ENCODE assay signal across 2 cellular contexts in the genomic region with DNA sequence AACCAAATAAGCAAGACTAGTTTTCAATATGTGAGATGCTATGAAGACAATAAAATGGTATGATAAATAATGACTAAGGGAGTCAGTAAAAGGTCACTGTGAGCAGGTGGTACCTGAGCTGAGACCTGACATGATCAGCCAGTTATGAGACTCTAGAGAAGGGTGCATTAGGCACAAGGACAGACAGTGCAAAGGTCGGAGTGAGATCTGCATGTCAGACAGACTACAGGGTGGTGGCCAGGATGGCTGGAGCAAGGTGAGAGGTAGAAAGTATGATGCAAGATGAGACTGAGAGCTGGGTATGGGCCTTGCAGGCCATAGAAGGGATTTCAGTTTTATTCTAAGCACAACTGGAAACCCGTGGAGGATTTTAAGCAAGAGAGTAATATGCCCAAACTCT.
TF ChIP-seq lines count a peak whose summit lies in the region.
"Not testable (repeated sequence)": the region's sequence is repeated elsewhere in the genome, so short reads cannot be mapped to it uniquely, and the experiment has no call there.

No MANE protein-coding gene starts in this region.

TF ChIP-seq in WTC11, 78 proteins besides CTCF, POLR2A, EP300 and RAD21:
- peak; percentile 93 for TF ChIP-seq GABPB1 (CRISPR knock-in tag; IDR thresholded peaks at IDR 0.05)

TF ChIP-seq in HepG2, 621 proteins besides CTCF, POLR2A, EP300 and RAD21 (continues in another document):
- TF ChIP-seq ARID5B (CRISPR knock-in tag; IDR thresholded peaks at IDR 0.05) (peak; percentile 76), ZNF460 (CRISPR knock-in tag; IDR thresholded peaks at IDR 0.05; ENCODE audit: borderline replicate concordance) (peak; percentile 39; the same call in 1 of the 2 replicates), ZNF644 (CRISPR knock-in tag; IDR thresholded peaks at IDR 0.05; ENCODE audit: low read depth) (peak; percentile 91), CEBPB (IDR thresholded peaks at IDR 0.05; ENCODE audit: borderline replicate concordance, low read depth, low read length) (peak; percentile 87), GATAD2A (CRISPR knock-in tag; IDR thresholded peaks at IDR 0.05) (peak; percentile 77), RXRB (CRISPR knock-in tag; IDR thresholded peaks at IDR 0.05; ENCODE audit: borderline replicate concordance) (peak; percentile 63), NR2F6 (CRISPR knock-in tag; IDR thresholded peaks at IDR 0.05) (0 out of 2 replicates have a peak, but pooled peaks have one; percentile 30), TBX2 (CRISPR knock-in tag; IDR thresholded peaks at IDR 0.05; ENCODE audit: borderline replicate concordance) (0 out of 2 replicates have a peak, but pooled peaks have one; percentile 22), MLX (CRISPR knock-in tag; IDR thresholded peaks at IDR 0.05) (peak; percentile 57; the same call in 1 of the 2 replicates), HDAC1 (CRISPR knock-in tag; IDR thresholded peaks at IDR 0.05) (peak; percentile 28; the same call in 1 of the 2 replicates), SOX5 (CRISPR knock-in tag; IDR thresholded peaks at IDR 0.05; ENCODE audit: borderline replicate concordance) (peak; percentile 58; the same call in 1 of the 2 replicates), SOX13 (CRISPR knock-in tag; conservative IDR thresholded peaks at IDR 0.05 in 1 of 2, IDR thresholded peaks at IDR 0.05 in 1 of 2) (peak in 1 of 2 experiments; percentile 32; a peak in 1 of 4 replicates), ZMYM4 (CRISPR knock-in tag; IDR thresholded peaks at IDR 0.05) (peak; percentile 46; the same call in 1 of the 2 replicates), RARA (CRISPR knock-in tag; IDR thresholded peaks at IDR 0.05) (peak; percentile 80), HOXA3 (CRISPR knock-in tag; IDR thresholded peaks at IDR 0.05) (0 out of 2 replicates have a peak, but pooled peaks have one; percentile 21), HNF4A (CRISPR knock-in tag; IDR thresholded peaks at IDR 0.05) (peak; percentile 91), CEBPG (CRISPR knock-in tag; IDR thresholded peaks at IDR 0.05) (peak; percentile 89), KAT8 (CRISPR knock-in tag; IDR thresholded peaks at IDR 0.05) (peak; percentile 47; the same call in 1 of the 2 replicates), KLF16 (CRISPR knock-in tag; IDR thresholded peaks at IDR 0.05) (peak in 1 of 2 experiments; percentile 51; a peak in 1 of 4 replicates), SOX6 (CRISPR knock-in tag; IDR thresholded peaks at IDR 0.05) (peak; percentile 61), ZNF672 (CRISPR knock-in tag; IDR thresholded peaks at IDR 0.05) (peak; percentile 83; the same call in 1 of the 2 replicates), ZNF614 (CRISPR knock-in tag; IDR thresholded peaks at IDR 0.05; ENCODE audit: borderline replicate concordance) (0 out of 2 replicates have a peak, but pooled peaks have one; percentile 18), ZKSCAN8 (CRISPR knock-in tag; IDR thresholded peaks at IDR 0.05; ENCODE audit: borderline replicate concordance) (0 out of 2 replicates have a peak, but pooled peaks have one; percentile 22), THAP11 (CRISPR knock-in tag; IDR thresholded peaks at IDR 0.05) (0 out of 2 replicates have a peak, but pooled peaks have one; percentile 45), MIER3 (CRISPR knock-in tag; IDR thresholded peaks at IDR 0.05; ENCODE audit: borderline replicate concordance) (0 out of 2 replicates have a peak, but pooled peaks have one; percentile 44), SAP130 (CRISPR knock-in tag; IDR thresholded peaks at IDR 0.05; ENCODE audit: low read depth) (peak; percentile 25; the same call in 1 of the 2 replicates), SKI (IDR thresholded peaks at IDR 0.05; ENCODE audit: partially characterized antibody) (peak; percentile 81), ZMYM3 (CRISPR knock-in tag; IDR thresholded peaks at IDR 0.05) (peak; percentile 33; the same call in 1 of the 2 replicates), ZGPAT (CRISPR knock-in tag; IDR thresholded peaks at IDR 0.05) (peak; percentile 31; the same call in 1 of the 2 replicates), ZSCAN9 (CRISPR knock-in tag; IDR thresholded peaks at IDR 0.05; ENCODE audit: borderline replicate concordance) (peak; percentile 47; the same call in 1 of the 2 replicates), FOSL2 (CRISPR knock-in tag; IDR thresholded peaks at IDR 0.05) (peak; percentile 65), BCL6 (CRISPR knock-in tag; IDR thresholded peaks at IDR 0.05) (peak; percentile 32; the same call in 1 of the 2 replicates), ZNF441 (CRISPR knock-in tag; IDR thresholded peaks at IDR 0.05; ENCODE audit: borderline replicate concordance) (peak; percentile 30; the same call in 1 of the 2 replicates), KDM1A (CRISPR knock-in tag; IDR thresholded peaks at IDR 0.05) (0 out of 2 replicates have a peak, but pooled peaks have one; percentile 21), NCOR1 (IDR thresholded peaks at IDR 0.05; ENCODE audit: borderline replicate concordance, low read length) (peak; percentile 26; the same call in 1 of the 2 replicates), HNF4G (IDR thresholded peaks at IDR 0.05; ENCODE audit: borderline replicate concordance, low read depth, low read length) (peak; percentile 59; the same call in 1 of the 2 replicates), HNF4G (CRISPR knock-in tag; IDR thresholded peaks at IDR 0.05; ENCODE audit: borderline replicate concordance, low read depth) (peak; percentile 53; the same call in 1 of the 2 replicates), SPEN (CRISPR knock-in tag; IDR thresholded peaks at IDR 0.05; ENCODE audit: low read depth) (0 out of 2 replicates have a peak, but pooled peaks have one; percentile 22), ELF3 (CRISPR knock-in tag; IDR thresholded peaks at IDR 0.05) (peak; percentile 42; the same call in 1 of the 2 replicates), FOXA3 (CRISPR knock-in tag; IDR thresholded peaks at IDR 0.05) (peak; percentile 60), PAXIP1 (CRISPR knock-in tag; conservative IDR thresholded peaks at IDR 0.05) (0 out of 2 replicates have a peak, but pooled peaks have one; percentile 28), ZSCAN25 (CRISPR knock-in tag; IDR thresholded peaks at IDR 0.05) (peak; percentile 58; the same call in 1 of the 2 replicates), TEAD3 (CRISPR knock-in tag; optimal IDR thresholded peaks at IDR 0.05; ENCODE audit: borderline replicate concordance) (peak; percentile 50), CBX5 (CRISPR knock-in tag; IDR thresholded peaks at IDR 0.05; ENCODE audit: borderline replicate concordance) (peak; percentile 50; the same call in 1 of the 2 replicates), MAZ (CRISPR knock-in tag; IDR thresholded peaks at IDR 0.05; ENCODE audit: low read depth) (peak; percentile 28; the same call in 1 of the 2 replicates), SALL1 (CRISPR knock-in tag; IDR thresholded peaks at IDR 0.05) (peak; percentile 73), IRF2 (CRISPR knock-in tag; IDR thresholded peaks at IDR 0.05) (0 out of 2 replicates have a peak, but pooled peaks have one; percentile 28), HMG20A (CRISPR knock-in tag; IDR thresholded peaks at IDR 0.05; ENCODE audit: borderline replicate concordance) (peak; percentile 79)
- not testable (repeated sequence) for TF ChIP-seq NR2F6 (IDR thresholded peaks at IDR 0.05); SOX13 (IDR thresholded peaks at IDR 0.05); SOX6 (IDR thresholded peaks at IDR 0.05); MAZ (IDR thresholded peaks at IDR 0.05; ENCODE audit: borderline replicate concordance, low read depth, low read length)
- TF ChIP-seq, protein P1, sequence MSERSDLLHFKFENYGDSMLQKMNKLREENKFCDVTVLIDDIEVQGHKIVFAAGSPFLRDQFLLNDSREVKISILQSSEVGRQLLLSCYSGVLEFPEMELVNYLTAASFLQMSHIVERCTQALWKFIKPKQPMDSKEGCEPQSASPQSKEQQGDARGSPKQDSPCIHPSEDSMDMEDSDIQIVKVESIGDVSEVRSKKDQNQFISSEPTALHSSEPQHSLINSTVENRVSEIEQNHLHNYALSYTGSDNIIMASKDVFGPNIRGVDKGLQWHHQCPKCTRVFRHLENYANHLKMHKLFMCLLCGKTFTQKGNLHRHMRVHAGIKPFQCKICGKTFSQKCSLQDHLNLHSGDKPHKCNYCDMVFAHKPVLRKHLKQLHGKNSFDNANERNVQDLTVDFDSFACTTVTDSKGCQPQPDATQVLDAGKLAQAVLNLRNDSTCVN (CRISPR knock-in tag; IDR thresholded peaks at IDR 0.05; ENCODE audit: borderline replicate concordance), result 0 out of 2 replicates have a peak, but pooled peaks have one; percentile 48
- TF ChIP-seq, protein P2, sequence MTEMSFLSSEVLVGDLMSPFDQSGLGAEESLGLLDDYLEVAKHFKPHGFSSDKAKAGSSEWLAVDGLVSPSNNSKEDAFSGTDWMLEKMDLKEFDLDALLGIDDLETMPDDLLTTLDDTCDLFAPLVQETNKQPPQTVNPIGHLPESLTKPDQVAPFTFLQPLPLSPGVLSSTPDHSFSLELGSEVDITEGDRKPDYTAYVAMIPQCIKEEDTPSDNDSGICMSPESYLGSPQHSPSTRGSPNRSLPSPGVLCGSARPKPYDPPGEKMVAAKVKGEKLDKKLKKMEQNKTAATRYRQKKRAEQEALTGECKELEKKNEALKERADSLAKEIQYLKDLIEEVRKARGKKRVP (CRISPR knock-in tag; IDR thresholded peaks at IDR 0.05), result peak in 1 of 2 experiments; percentile 95; a peak in 2 of 4 replicates
